Comparison of ENCODE assay signal across 8 cellular contexts in the genomic region with DNA sequence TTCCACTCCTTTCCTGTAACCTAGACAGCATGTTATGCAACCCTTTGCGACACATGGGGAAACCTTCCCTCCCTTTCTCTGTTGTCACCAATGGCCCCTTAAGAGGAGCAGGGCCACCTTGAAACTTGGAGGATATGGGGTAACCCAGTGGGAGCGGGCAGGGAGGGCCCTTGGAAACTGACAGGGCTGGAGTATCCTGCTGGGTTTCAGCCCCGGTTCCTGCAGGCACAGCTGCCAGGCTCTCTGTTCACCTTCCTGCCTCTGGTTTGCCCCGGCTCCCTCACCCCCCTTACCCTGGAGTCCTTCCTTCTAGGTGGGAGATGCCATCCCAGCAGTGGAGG. TPM values are rescaled to one million over a fixed set of nuclear protein-coding genes. Genes with fewer than 3 reads are reported as not detected.
A peak's percentile ranks its signal among the peaks of the same experiment; 100 is the strongest.
DNase-seq lines count a peak whose midpoint lies in the region; ATAC-seq, FAIRE-seq and TF ChIP-seq lines count a peak whose summit lies in the region.

No MANE protein-coding gene starts in this region.

- no peaks in the 10 kb centered on the region for H3K9me3 ChIP-seq in esophagus muscularis mucosa

- peak overlapping the region in 2 of 4 donors; percentile 79 to 95 for H3K4me3 ChIP-seq in esophagus muscularis mucosa
- peak overlapping the region; percentile 94 for H3K4me3 ChIP-seq in retinal pigment epithelial cell (ENCODE audit: low read length)

- TF ChIP-seq CTCF in esophagus muscularis mucosa (IDR thresholded peaks at IDR 0.05) (no peak), retinal pigment epithelial cell (conservative IDR thresholded peaks at IDR 0.05; ENCODE audit: low read depth, low read length) (no peak)

- WGBS in esophagus muscularis mucosa: 92% methylated on average over 4 of the region's 4 CpGs

- peak overlapping the region; percentile 94 to 99 (median 96) for H3K27ac ChIP-seq in esophagus muscularis mucosa (replicated peaks in 1 of 4)

- no peak for ATAC-seq in GM21515 (IDR thresholded peaks at IDR 0.05; ENCODE audit: unreplicated experiment)
- no peak for ATAC-seq in GM21576 (IDR thresholded peaks at IDR 0.05; ENCODE audit: unreplicated experiment)
- no peak for ATAC-seq in HG03460 (IDR thresholded peaks at IDR 0.05; ENCODE audit: unreplicated experiment)

- H3K4me1 ChIP-seq in esophagus muscularis mucosa: peaks cover 15 to 38% (median 27%) of the 10 kb centered on the region in 4 donors

- intact Hi-C loops in esophagus muscularis mucosa (cut with DNase I): no loop called here

- peaks cover 18 to 52% (median 51%) of the 10 kb centered on the region in 4 donors for H3K36me3 ChIP-seq in esophagus muscularis mucosa

- no peaks in the 10 kb centered on the region for H3K27me3 ChIP-seq in esophagus muscularis mucosa

- no peak for TF ChIP-seq EP300 in esophagus muscularis mucosa (IDR thresholded peaks at IDR 0.05)

- DNase-seq in GM12892 (ENCODE audit: insufficient read length): no peak
- DNase-seq in SIG-M5 (lab: John Stamatoyannopoulos, UW): peak; percentile 22
- DNase-seq in esophagus muscularis mucosa (ENCODE audit: extremely low spot score): no peak
- DNase-seq in retinal pigment epithelial cell (ENCODE audit: low read depth): no peak
- no peak for DNase-seq in cortex of kidney (lab: John Stamatoyannopoulos, UW)

- FAIRE-seq in GM12892 (lab: Jason Lieb, UNC): peak; percentile 9

- TF ChIP-seq POLR2A in GM12892 (IDR thresholded peaks at IDR 0.05; ENCODE audit: low read depth, low read length): no peak
- TF ChIP-seq POLR2A in esophagus muscularis mucosa (IDR thresholded peaks at IDR 0.05; ENCODE audit: low read depth): no peak

RNA-seq across cellular contexts. Expression of a gene that starts 1.5 kb away (rescaled TPM):
- polyA plus RNA-seq in GM12892 (2012; ENCODE audit: missing spikeins): 226 TPM
- total RNA-seq in esophagus muscularis mucosa: 100 to 1,000 TPM; 144 to 178 (median 155) TPM

RNA-seq across cellular contexts. Expression of a gene that starts 2.0 kb away (rescaled TPM):
- 253 TPM for polyA plus RNA-seq in GM12892 (2012; ENCODE audit: missing spikeins)
- 100 to 1,000 TPM; 202 to 281 (median 212) TPM for total RNA-seq in esophagus muscularis mucosa

RNA-seq across cellular contexts. Expression of a gene that starts 14.1 kb away (rescaled TPM):
- polyA plus RNA-seq in GM12892 (2012; ENCODE audit: missing spikeins): 8.9 TPM
- total RNA-seq in esophagus muscularis mucosa: 10 to 100 TPM; 63.5 to 95.8 (median 76.1) TPM

RNA-seq across cellular contexts. Expression of a gene that starts 19.2 kb away (rescaled TPM):
- polyA plus RNA-seq in GM12892 (2012; ENCODE audit: missing spikeins): not detected
- under 1 TPM in 1 of 4 donors, not detected in 3; 0.80 TPM for total RNA-seq in esophagus muscularis mucosa

RNA-seq across cellular contexts. Expression of a gene that starts 20.6 kb away (rescaled TPM):
- 39.1 TPM for polyA plus RNA-seq in GM12892 (2012; ENCODE audit: missing spikeins)
- 10 to 100 TPM in 1 of 4 donors, 1 to 10 TPM in 3; 7.0 to 12.5 (median 8.2) TPM for total RNA-seq in esophagus muscularis mucosa
